Comparison of ENCODE assay signal across 9 cellular contexts in genomic region chr12:50102648-50103309, GRCh38. TPM values are rescaled to one million over a fixed set of nuclear protein-coding genes. Genes with fewer than 3 reads are reported as not detected.
A peak's percentile ranks its signal among the peaks of the same experiment; 100 is the strongest.
DNase-seq lines count a peak whose midpoint lies in the region; ATAC-seq, FAIRE-seq and TF ChIP-seq lines count a peak whose summit lies in the region.
"Had no signal": no experiment of that assay in that cellular context is flagged by ENCODE, and none has a peak within 500 bp of the region (broad histone marks: within the 10 kb centered on the region; RNA-seq: fewer than 3 reads in every experiment).

No MANE protein-coding gene starts in this region.

- H3K4me1 ChIP-seq in Panc1 (ENCODE audit: control insufficient read depth, insufficient read depth, low read length) (peaks cover 7% of the 10 kb centered on the region; the same call in 1 of the 2 replicates), H1 (replicated peaks in 1 of 4; ENCODE audit: control insufficient read depth in 3 of 4, insufficient read depth in 4 of 4, low read length in 3 of 4) (peaks cover 2 to 9% (median 6%) of the 10 kb centered on the region in 4 experiments; a peak in 5 of 7 replicates), skeletal muscle tissue (ENCODE audit: control insufficient read depth in 3 of 3, insufficient read depth in 3 of 3, low read length in 3 of 3) (peaks cover 51 to 61% (median 55%) of the 10 kb centered on the region in 3 donors)

- POLR2A ChIA-PET in Panc1 (lab: Charles Lee): interaction anchor here (0.6 kb wide), 1 partner anchor 13 kb away, joined by 3 read pairs; no protein-coding TSS in a partner anchor
- POLR2A ChIA-PET in H1 (lab: Charles Lee; ENCODE audit: partially characterized antibody): interaction anchor here (0.6 to 27.1 kb wide), 8 partner anchors 6 to 1072 kb away, joined by 3 to 457 read pairs (median 5); partner anchors contain the start of genes CERS5, COX14, GPD1 and SMARCD1

- no peak overlapping the region for H3K4me3 ChIP-seq in Panc1 (ENCODE audit: low read depth in 2 of 2, low read length in 2 of 2)
- H3K4me3 ChIP-seq in H1 (ENCODE audit: extremely low read depth in 1 of 4, insufficient read depth in 2 of 4, low read depth in 3 of 4, low read length in 4 of 4): no peak overlapping the region
- no peak overlapping the region for H3K4me3 ChIP-seq in skeletal muscle tissue (ENCODE audit: low read length in 3 of 3)
- H3K4me3 ChIP-seq: skin epidermis had no signal

- peak; percentile 37 for ATAC-seq in Panc1

- H2BK15ac ChIP-seq in H1 (ENCODE audit: low read length): no peak overlapping the region

- H3K23ac ChIP-seq in H1 (ENCODE audit: insufficient read length): no peak overlapping the region

- H3K14ac ChIP-seq in H1 (ENCODE audit: insufficient read length): no peak overlapping the region

- H3K9me3 ChIP-seq in Panc1 (ENCODE audit: control insufficient read depth, insufficient read depth, low read depth, low read length): no peaks in the 10 kb centered on the region
- H3K9me3 ChIP-seq in H1 (ENCODE audit: insufficient read depth in 2 of 2, low read depth in 1 of 2, low read length in 1 of 2): no peaks in the 10 kb centered on the region
- no peaks in the 10 kb centered on the region for H3K9me3 ChIP-seq in skeletal muscle tissue (ENCODE audit: control insufficient read depth in 3 of 3, low read length in 3 of 3)

- no peak overlapping the region for H3K27ac ChIP-seq in Panc1 (ENCODE audit: low read length)
- no peak overlapping the region for H3K27ac ChIP-seq in H1 (ENCODE audit: low read depth, low read length)
- peak overlapping the region; percentile 90 for H3K27ac ChIP-seq in skeletal muscle tissue (ENCODE audit: low read depth, low read length)

- in situ Hi-C loops in Panc1 (cut with HindIII; ENCODE audit: low pct_unique_long_range_greater_than_20kb, low sequenced_read_pairs): no loop called here

- no peaks in the 10 kb centered on the region for H3K23me2 ChIP-seq in H1 (ENCODE audit: low read depth, low read length)

- TF ChIP-seq CTCF in Panc1 (IDR thresholded peaks at IDR 0.05) (no peak), H1 (IDR thresholded peaks at IDR 0.05; ENCODE audit: control extremely low read depth in 1 of 3, insufficient read depth in 1 of 3, low read depth in 1 of 3, low read length in 3 of 3) (no peak)

- peaks cover 0 to 9% of the 10 kb centered on the region in 2 experiments for H4K20me1 ChIP-seq in H1 (replicated peaks in 1 of 2; ENCODE audit: control insufficient read depth in 1 of 2, insufficient read depth in 2 of 2, low read length in 2 of 2)

- 86% methylated on average over 8 of the region's 8 CpGs; no CpG with 5 or more reads in 1 of the 2 experiments for WGBS in H1 (ENCODE audit: extremely low coverage in 1 of 2, insufficient coverage in 1 of 2, insufficient read length in 1 of 2, insufficient replicate concordance in 2 of 2, low coverage in 1 of 2, low lambda C conversion rate in 2 of 2, missing lambda C conversion rate in 1 of 2), 2 experiments

- no peak overlapping the region for H3K9ac ChIP-seq in H1 (replicated peaks in 1 of 4; ENCODE audit: extremely low read depth in 1 of 4, low read depth in 3 of 4, low read length in 3 of 4)
- peak overlapping the region in 2 of 3 donors; percentile 20 to 89 for H3K9ac ChIP-seq in skeletal muscle tissue (ENCODE audit: low read depth in 1 of 3, low read length in 3 of 3)

- no peak overlapping the region for H4K91ac ChIP-seq in H1 (replicated peaks; ENCODE audit: insufficient read length, low read length)

- H3K27me3 ChIP-seq in Panc1 (ENCODE audit: control insufficient read depth, insufficient read depth, low read length): no peaks in the 10 kb centered on the region
- no peaks in the 10 kb centered on the region for H3K27me3 ChIP-seq in H1 (replicated peaks in 1 of 4; ENCODE audit: control insufficient read depth in 3 of 4, extremely low read depth in 1 of 4, insufficient read depth in 3 of 4, low read length in 3 of 4)
- H3K27me3 ChIP-seq in skeletal muscle tissue (ENCODE audit: control insufficient read depth in 3 of 3, insufficient read depth in 3 of 3, low read length in 3 of 3): no peaks in the 10 kb centered on the region

- H3K18ac ChIP-seq in H1 (ENCODE audit: extremely low read depth, low read length): no peak overlapping the region

- no peak for DNase-seq in Panc1 (ENCODE audit: low read depth, low spot score)
- DNase-seq in H1 (ENCODE audit: low read depth in 1 of 2, low spot score in 2 of 2): no peak
- DNase-seq in NCI-H1092 treated with DMSO at 0.1 percent for 48 hours (lab: John Stamatoyannopoulos, UW): no peak
- DNase-seq in RPMI8226: no peak
- DNase-seq: Calu3, NCI-H2081 treated with DMSO at 0.1 percent for 48 hours, PC-3 had no signal

- no peak for TF ChIP-seq POLR2A in H1 (IDR thresholded peaks at IDR 0.05; ENCODE audit: control extremely low read depth in 1 of 2, low read depth in 2 of 2, low read length in 2 of 2)

- H3K4ac ChIP-seq in H1 (replicated peaks; ENCODE audit: insufficient read length, low read depth, low read length): no peak overlapping the region

- H3K4me2 ChIP-seq in H1 (ENCODE audit: insufficient read depth in 1 of 2, low read depth in 2 of 2, low read length in 2 of 2): no peak overlapping the region

- FAIRE-seq in H1 (lab: Jason Lieb, UNC): no peak

- H4K5ac ChIP-seq in H1 (ENCODE audit: insufficient read length, low read depth, low read length): no peak overlapping the region

- no peak overlapping the region for H2BK20ac ChIP-seq in H1 (ENCODE audit: low read length)

- H3K36me3 ChIP-seq in Panc1 (ENCODE audit: control insufficient read depth, insufficient read depth, low read length): no peaks in the 10 kb centered on the region
- peaks cover 21 to 31% (median 23%) of the 10 kb centered on the region in 4 experiments for H3K36me3 ChIP-seq in H1 (ENCODE audit: control insufficient read depth in 2 of 4, insufficient read depth in 4 of 4, low read length in 3 of 4)
- H3K36me3 ChIP-seq in skeletal muscle tissue (ENCODE audit: control insufficient read depth in 3 of 3, insufficient read depth in 3 of 3, low read length in 3 of 3): peaks cover 42 to 51% (median 44%) of the 10 kb centered on the region in 3 donors

- CTCF ChIA-PET in Panc1 (lab: Charles Lee): interaction anchor here (0.5 to 2.5 kb wide), 3 partner anchors 9 to 212 kb away, joined by 4 to 12 read pairs (median 4); partner anchors contain the start of gene COX14
- CTCF ChIA-PET in H1 (lab: Charles Lee; ENCODE audit: partially characterized antibody): interaction anchor here (0.6 to 32.9 kb wide), 22 partner anchors 9 to 212 kb away, joined by 3 to 625 read pairs (median 5); partner anchors contain the start of genes CERS5, COX14 and SMARCD1

- intact Hi-C loops in Panc1 (cut with micrococcal nuclease; ENCODE audit: unreplicated experiment): no loop called here

- H3K56ac ChIP-seq in H1 (replicated peaks; ENCODE audit: insufficient read length, low read depth, low read length): no peak overlapping the region

- no TSS peak for BruUV-seq in Panc1 (replicated peaks; lab: Mats Ljungman, UMichigan)

- no peaks in the 10 kb centered on the region for H3K79me1 ChIP-seq in H1 (ENCODE audit: low read depth, low read length)

- H4K8ac ChIP-seq in H1 (ENCODE audit: extremely low read depth, insufficient read depth, low read length): peak overlapping the region; percentile 26

- no peak for TF ChIP-seq EP300 in H1 (IDR thresholded peaks at IDR 0.05; ENCODE audit: borderline replicate concordance in 1 of 2, low read depth in 2 of 2, low read length in 2 of 2)

- no peak overlapping the region for H2AFZ ChIP-seq in H1 (ENCODE audit: low read length)

- H2BK12ac ChIP-seq in H1 (ENCODE audit: low read depth, low read length): no peak overlapping the region

- no peak overlapping the region for H2AK5ac ChIP-seq in H1 (ENCODE audit: low read depth, low read length)

- no peak for TF ChIP-seq RAD21 in H1 (IDR thresholded peaks at IDR 0.05 in 1 of 2, conservative IDR thresholded peaks at IDR 0.05 in 1 of 2; ENCODE audit: low read depth in 2 of 2, low read length in 2 of 2)

- H3K79me2 ChIP-seq in H1 (ENCODE audit: control insufficient read depth in 1 of 2, insufficient read depth in 2 of 2, low read length in 2 of 2): no peaks in the 10 kb centered on the region

- no peak overlapping the region for H2BK120ac ChIP-seq in H1 (replicated peaks; ENCODE audit: low read depth, low read length)

- 0 out of 2 replicates have a peak overlapping the region, but pooled peaks have one; percentile 2 for H2BK5ac ChIP-seq in H1 (ENCODE audit: low read depth, low read length)

RNA-seq across cellular contexts. Expression of gene GPD1, which starts 1.0 kb away (rescaled TPM):
- total RNA-seq in Panc1 (2021; ENCODE audit: unreplicated experiment) (0.28 TPM), skeletal muscle tissue (104 TPM)
- not detected for polyA plus RNA-seq in Panc1 (2012; ENCODE audit: insufficient read length)
- total RNA-seq in H1 (2021; fragmentation: NEBNext Ultra II Directional; extraction: Animal tissue kit (Norgen Biotek cat#: 25700)): 0.74 and 1.2 TPM in 2 replicates
- 0.45 and 0.53 TPM in 2 replicates for polyA plus RNA-seq in H1 (2011; rRNA removed)
- 0.88 TPM for polyA plus RNA-seq in H1 (2011; cell fraction: cytosol; rRNA removed)
- 1.1 TPM for polyA plus RNA-seq in H1 (2011; cell fraction: nucleus; rRNA removed)
- 0.65 to 1.2 TPM (median 0.89 TPM) in 4 replicates for polyA plus RNA-seq in H1 (2012, experiment 1 of 2)
- 0.84 TPM for polyA plus RNA-seq in H1 (2012, experiment 2 of 2)
- 0.14 TPM for polyA plus RNA-seq in H1 (2013, experiment 1 of 2)
- 0.15 TPM for polyA plus RNA-seq in H1 (2013, experiment 2 of 2)
- 0.71 and 3.5 TPM in 2 replicates for polyA minus RNA-seq in H1 (2011; rRNA and poly(A)+ RNA removed)
- polyA minus RNA-seq in H1 (2011; cell fraction: cytosol; rRNA and poly(A)+ RNA removed): not detected
- 1.00 TPM for polyA minus RNA-seq in H1 (2011; cell fraction: nucleus; rRNA and poly(A)+ RNA removed)

RNA-seq across cellular contexts. Expression of gene COX14, which starts 9.3 kb away (rescaled TPM):
- total RNA-seq in Panc1 (2021; ENCODE audit: unreplicated experiment) (74.5 TPM), skeletal muscle tissue (37.1 TPM)
- 81.3 TPM for polyA plus RNA-seq in Panc1 (2012; ENCODE audit: insufficient read length)
- 38.5 and 40.1 TPM in 2 replicates for total RNA-seq in H1 (2021; fragmentation: NEBNext Ultra II Directional; extraction: Animal tissue kit (Norgen Biotek cat#: 25700))
- 84.3 and 102 TPM in 2 replicates for polyA plus RNA-seq in H1 (2011; rRNA removed)
- 79.1 TPM for polyA plus RNA-seq in H1 (2011; cell fraction: cytosol; rRNA removed)
- polyA plus RNA-seq in H1 (2011; cell fraction: nucleus; rRNA removed): 51.9 TPM
- polyA plus RNA-seq in H1 (2012, experiment 1 of 2): 47.2 to 55.2 TPM (median 54.2 TPM) in 4 replicates
- 82.9 TPM for polyA plus RNA-seq in H1 (2012, experiment 2 of 2)
- polyA plus RNA-seq in H1 (2013, experiment 1 of 2): 70.4 TPM
- polyA plus RNA-seq in H1 (2013, experiment 2 of 2): 71.0 TPM
- 22.0 and 26.2 TPM in 2 replicates for polyA minus RNA-seq in H1 (2011; rRNA and poly(A)+ RNA removed)
- polyA minus RNA-seq in H1 (2011; cell fraction: cytosol; rRNA and poly(A)+ RNA removed): 15.9 TPM
- polyA minus RNA-seq in H1 (2011; cell fraction: nucleus; rRNA and poly(A)+ RNA removed): 20.6 TPM

RNA-seq across cellular contexts. Expression of gene SMARCD1, which starts 17.6 kb away (rescaled TPM):
- total RNA-seq in Panc1 (2021; ENCODE audit: unreplicated experiment): 84.9 TPM
- 87.5 TPM for polyA plus RNA-seq in Panc1 (2012; ENCODE audit: insufficient read length)
- total RNA-seq in H1 (2021; fragmentation: NEBNext Ultra II Directional; extraction: Animal tissue kit (Norgen Biotek cat#: 25700)): 128 and 140 TPM in 2 replicates
- 130 and 134 TPM in 2 replicates for polyA plus RNA-seq in H1 (2011; rRNA removed)
- polyA plus RNA-seq in H1 (2011; cell fraction: cytosol; rRNA removed): 108 TPM
- 163 TPM for polyA plus RNA-seq in H1 (2011; cell fraction: nucleus; rRNA removed)
- polyA plus RNA-seq in H1 (2012, experiment 1 of 2): 129 to 179 TPM (median 144 TPM) in 4 replicates
- 124 TPM for polyA plus RNA-seq in H1 (2012, experiment 2 of 2)
- polyA plus RNA-seq in H1 (2013, experiment 1 of 2): 78.3 TPM
- polyA plus RNA-seq in H1 (2013, experiment 2 of 2): 77.3 TPM
- 188 TPM in 2 replicates for polyA minus RNA-seq in H1 (2011; rRNA and poly(A)+ RNA removed)
- polyA minus RNA-seq in H1 (2011; cell fraction: cytosol; rRNA and poly(A)+ RNA removed): 160 TPM
- 105 TPM for polyA minus RNA-seq in H1 (2011; cell fraction: nucleus; rRNA and poly(A)+ RNA removed)
- 19.3 TPM for total RNA-seq in skeletal muscle tissue

RNA-seq across cellular contexts. Expression of gene ASIC1, which starts 45.4 kb away (rescaled TPM):
- total RNA-seq in Panc1 (2021; ENCODE audit: unreplicated experiment) (13.5 TPM), skeletal muscle tissue (2.6 TPM)
- 14.4 TPM for polyA plus RNA-seq in Panc1 (2012; ENCODE audit: insufficient read length)
- total RNA-seq in H1 (2021; fragmentation: NEBNext Ultra II Directional; extraction: Animal tissue kit (Norgen Biotek cat#: 25700)): 1.9 and 2.4 TPM in 2 replicates
- polyA plus RNA-seq in H1 (2011; rRNA removed): 3.3 and 4.4 TPM in 2 replicates
- polyA plus RNA-seq in H1 (2011; cell fraction: cytosol; rRNA removed): 3.1 TPM
- polyA plus RNA-seq in H1 (2011; cell fraction: nucleus; rRNA removed): 7.1 TPM
- polyA plus RNA-seq in H1 (2012, experiment 1 of 2): 3.3 to 4.8 TPM (median 4.1 TPM) in 4 replicates
- 2.2 TPM for polyA plus RNA-seq in H1 (2012, experiment 2 of 2)
- 2.1 TPM for polyA plus RNA-seq in H1 (2013, experiment 1 of 2)
- polyA plus RNA-seq in H1 (2013, experiment 2 of 2): 2.3 TPM
- 2.6 and 2.9 TPM in 2 replicates for polyA minus RNA-seq in H1 (2011; rRNA and poly(A)+ RNA removed)
- 1.0 TPM for polyA minus RNA-seq in H1 (2011; cell fraction: cytosol; rRNA and poly(A)+ RNA removed)
- 4.3 TPM for polyA minus RNA-seq in H1 (2011; cell fraction: nucleus; rRNA and poly(A)+ RNA removed)

Comparison
In these comparisons a context has a peak if more than half of its experiments do, and no peak if none do; other contexts are left out.
1. H3K9ac ChIP-seq: peak in skeletal muscle tissue (2 of 3); none in H1 (0 of 4).
2. RNA of gene GPD1, which starts 1.0 kb away (total RNA-seq): 104 TPM in skeletal muscle tissue (single experiment); 0.74 to 1.2 TPM in H1 and 0.28 TPM in Panc1 (single experiment); every median in the first group is over 10 times any median in the second.